1 cellular context compared by ENCODE assay signal in the genomic region with DNA sequence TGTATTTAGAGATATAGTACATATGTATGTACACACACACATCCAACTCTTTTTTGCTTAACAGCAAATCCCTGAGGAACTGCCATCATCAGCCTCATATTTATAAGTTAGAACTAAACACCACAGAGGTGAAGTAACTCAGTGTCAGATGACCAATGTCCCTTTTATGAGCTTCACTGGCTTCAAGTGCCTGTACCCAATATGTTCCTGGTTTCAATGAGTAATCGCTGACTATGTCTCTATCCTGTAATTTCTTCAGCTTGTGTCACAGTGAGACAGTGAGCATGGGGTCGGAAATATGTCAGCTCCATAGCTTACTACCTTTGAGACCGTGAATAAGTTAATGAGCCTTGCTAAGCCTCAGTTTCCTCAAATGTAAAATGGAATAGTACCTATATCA.
TF ChIP-seq lines count a peak whose summit lies in the region.

No MANE protein-coding gene starts in this region.

TF ChIP-seq in H1, 55 proteins besides CTCF, POLR2A, EP300 and RAD21:
- TF ChIP-seq, protein P1, sequence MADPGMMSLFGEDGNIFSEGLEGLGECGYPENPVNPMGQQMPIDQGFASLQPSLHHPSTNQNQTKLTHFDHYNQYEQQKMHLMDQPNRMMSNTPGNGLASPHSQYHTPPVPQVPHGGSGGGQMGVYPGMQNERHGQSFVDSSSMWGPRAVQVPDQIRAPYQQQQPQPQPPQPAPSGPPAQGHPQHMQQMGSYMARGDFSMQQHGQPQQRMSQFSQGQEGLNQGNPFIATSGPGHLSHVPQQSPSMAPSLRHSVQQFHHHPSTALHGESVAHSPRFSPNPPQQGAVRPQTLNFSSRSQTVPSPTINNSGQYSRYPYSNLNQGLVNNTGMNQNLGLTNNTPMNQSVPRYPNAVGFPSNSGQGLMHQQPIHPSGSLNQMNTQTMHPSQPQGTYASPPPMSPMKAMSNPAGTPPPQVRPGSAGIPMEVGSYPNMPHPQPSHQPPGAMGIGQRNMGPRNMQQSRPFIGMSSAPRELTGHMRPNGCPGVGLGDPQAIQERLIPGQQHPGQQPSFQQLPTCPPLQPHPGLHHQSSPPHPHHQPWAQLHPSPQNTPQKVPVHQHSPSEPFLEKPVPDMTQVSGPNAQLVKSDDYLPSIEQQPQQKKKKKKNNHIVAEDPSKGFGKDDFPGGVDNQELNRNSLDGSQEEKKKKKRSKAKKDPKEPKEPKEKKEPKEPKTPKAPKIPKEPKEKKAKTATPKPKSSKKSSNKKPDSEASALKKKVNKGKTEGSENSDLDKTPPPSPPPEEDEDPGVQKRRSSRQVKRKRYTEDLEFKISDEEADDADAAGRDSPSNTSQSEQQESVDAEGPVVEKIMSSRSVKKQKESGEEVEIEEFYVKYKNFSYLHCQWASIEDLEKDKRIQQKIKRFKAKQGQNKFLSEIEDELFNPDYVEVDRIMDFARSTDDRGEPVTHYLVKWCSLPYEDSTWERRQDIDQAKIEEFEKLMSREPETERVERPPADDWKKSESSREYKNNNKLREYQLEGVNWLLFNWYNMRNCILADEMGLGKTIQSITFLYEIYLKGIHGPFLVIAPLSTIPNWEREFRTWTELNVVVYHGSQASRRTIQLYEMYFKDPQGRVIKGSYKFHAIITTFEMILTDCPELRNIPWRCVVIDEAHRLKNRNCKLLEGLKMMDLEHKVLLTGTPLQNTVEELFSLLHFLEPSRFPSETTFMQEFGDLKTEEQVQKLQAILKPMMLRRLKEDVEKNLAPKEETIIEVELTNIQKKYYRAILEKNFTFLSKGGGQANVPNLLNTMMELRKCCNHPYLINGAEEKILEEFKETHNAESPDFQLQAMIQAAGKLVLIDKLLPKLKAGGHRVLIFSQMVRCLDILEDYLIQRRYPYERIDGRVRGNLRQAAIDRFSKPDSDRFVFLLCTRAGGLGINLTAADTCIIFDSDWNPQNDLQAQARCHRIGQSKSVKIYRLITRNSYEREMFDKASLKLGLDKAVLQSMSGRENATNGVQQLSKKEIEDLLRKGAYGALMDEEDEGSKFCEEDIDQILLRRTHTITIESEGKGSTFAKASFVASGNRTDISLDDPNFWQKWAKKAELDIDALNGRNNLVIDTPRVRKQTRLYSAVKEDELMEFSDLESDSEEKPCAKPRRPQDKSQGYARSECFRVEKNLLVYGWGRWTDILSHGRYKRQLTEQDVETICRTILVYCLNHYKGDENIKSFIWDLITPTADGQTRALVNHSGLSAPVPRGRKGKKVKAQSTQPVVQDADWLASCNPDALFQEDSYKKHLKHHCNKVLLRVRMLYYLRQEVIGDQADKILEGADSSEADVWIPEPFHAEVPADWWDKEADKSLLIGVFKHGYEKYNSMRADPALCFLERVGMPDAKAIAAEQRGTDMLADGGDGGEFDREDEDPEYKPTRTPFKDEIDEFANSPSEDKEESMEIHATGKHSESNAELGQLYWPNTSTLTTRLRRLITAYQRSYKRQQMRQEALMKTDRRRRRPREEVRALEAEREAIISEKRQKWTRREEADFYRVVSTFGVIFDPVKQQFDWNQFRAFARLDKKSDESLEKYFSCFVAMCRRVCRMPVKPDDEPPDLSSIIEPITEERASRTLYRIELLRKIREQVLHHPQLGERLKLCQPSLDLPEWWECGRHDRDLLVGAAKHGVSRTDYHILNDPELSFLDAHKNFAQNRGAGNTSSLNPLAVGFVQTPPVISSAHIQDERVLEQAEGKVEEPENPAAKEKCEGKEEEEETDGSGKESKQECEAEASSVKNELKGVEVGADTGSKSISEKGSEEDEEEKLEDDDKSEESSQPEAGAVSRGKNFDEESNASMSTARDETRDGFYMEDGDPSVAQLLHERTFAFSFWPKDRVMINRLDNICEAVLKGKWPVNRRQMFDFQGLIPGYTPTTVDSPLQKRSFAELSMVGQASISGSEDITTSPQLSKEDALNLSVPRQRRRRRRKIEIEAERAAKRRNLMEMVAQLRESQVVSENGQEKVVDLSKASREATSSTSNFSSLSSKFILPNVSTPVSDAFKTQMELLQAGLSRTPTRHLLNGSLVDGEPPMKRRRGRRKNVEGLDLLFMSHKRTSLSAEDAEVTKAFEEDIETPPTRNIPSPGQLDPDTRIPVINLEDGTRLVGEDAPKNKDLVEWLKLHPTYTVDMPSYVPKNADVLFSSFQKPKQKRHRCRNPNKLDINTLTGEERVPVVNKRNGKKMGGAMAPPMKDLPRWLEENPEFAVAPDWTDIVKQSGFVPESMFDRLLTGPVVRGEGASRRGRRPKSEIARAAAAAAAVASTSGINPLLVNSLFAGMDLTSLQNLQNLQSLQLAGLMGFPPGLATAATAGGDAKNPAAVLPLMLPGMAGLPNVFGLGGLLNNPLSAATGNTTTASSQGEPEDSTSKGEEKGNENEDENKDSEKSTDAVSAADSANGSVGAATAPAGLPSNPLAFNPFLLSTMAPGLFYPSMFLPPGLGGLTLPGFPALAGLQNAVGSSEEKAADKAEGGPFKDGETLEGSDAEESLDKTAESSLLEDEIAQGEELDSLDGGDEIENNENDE (IDR thresholded peaks at IDR 0.05; ENCODE audit: insufficient replicate concordance, low read length): no peak
TF ChIP-seq in H1: peak in this region for 0.
